ENCODE assay signal across 9 cellular contexts in the genomic region with DNA sequence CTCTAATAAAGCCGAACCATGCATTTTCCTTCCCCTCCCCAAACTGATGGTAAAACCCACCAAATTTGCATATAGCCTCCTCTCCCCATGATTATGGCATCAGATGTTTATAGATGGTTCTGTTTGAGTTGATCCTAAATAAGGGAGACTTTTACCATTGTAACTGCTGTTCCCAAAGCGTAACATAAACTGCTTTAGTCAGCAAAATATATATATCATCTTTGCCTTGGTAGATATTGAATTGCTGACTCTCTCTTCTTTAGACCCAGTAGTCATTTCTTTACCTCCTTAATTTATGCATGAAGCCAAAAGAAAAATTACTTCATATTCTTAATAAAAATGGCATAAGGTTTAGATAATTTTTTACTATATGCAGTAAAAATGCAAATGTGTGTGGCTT.
"Had no signal": no experiment of that assay in that cellular context is flagged by ENCODE, and none has a peak within 500 bp of the region (broad histone marks: within the 10 kb centered on the region; RNA-seq: fewer than 3 reads in every experiment).

No MANE protein-coding gene starts in this region.

- H3K4me3 ChIP-seq: GM23248 had no signal

- DNase-seq: GM23248, GOT3, H9, HCEC 1CT, Karpas-422, KBM-7 had no signal

- FAIRE-seq: H54, HTR-8/SVneo had no signal

- H3K27ac Mint-ChIP-seq: H9 had no signal

- H2AFZ ChIP-seq: GM23248 had no signal

- H3K27ac ChIP-seq: GM23248, KMS-11 had no signal

- H3K4me2 ChIP-seq: KMS-11 had no signal

- H3K9me3 Mint-ChIP-seq: H9 had no signal

- H3K4me3 Mint-ChIP-seq: H9 had no signal

- H3K9ac ChIP-seq: GM23248, KMS-11 had no signal
